Comparison of ENCODE assay signal across 8 cellular contexts in the genomic region with DNA sequence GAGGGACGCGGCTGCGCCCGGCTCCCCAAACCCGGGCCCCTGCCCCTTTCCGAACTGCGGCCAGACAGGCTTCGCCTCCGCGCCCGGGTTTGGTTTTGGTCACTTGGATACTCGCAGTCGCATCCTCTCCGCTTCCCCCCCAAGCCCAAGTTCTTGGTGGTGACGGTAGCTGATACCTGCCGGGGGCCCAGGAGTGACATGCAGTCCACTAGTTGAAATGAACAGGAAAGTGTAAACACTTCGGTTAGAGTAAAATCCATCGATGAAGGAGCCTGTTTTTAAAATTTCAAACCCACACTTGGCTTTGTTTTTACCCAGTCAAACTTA. TPM values are rescaled to one million over a fixed set of nuclear protein-coding genes. Genes with fewer than 3 reads are reported as not detected.
A peak's percentile ranks its signal among the peaks of the same experiment; 100 is the strongest.
DNase-seq lines count a peak whose midpoint lies in the region; ATAC-seq, FAIRE-seq and TF ChIP-seq lines count a peak whose summit lies in the region.

No MANE protein-coding gene starts in this region.

- H3K27me3 ChIP-seq in GM23338 (ENCODE audit: insufficient read depth) (peaks cover 12% of the 10 kb centered on the region), SJCRH30 (no peaks in the 10 kb centered on the region), pancreas (no peaks in the 10 kb centered on the region)

- H3K4me3 ChIP-seq in GM23338 (peak overlapping the region; percentile 81), SJCRH30 (peak overlapping the region; percentile 90), fibroblast of the aortic adventitia (ENCODE audit: low read depth, low read length) (peak overlapping the region; percentile 91), pancreas (peak overlapping the region; percentile 73 to 98 (median 82))

- H3K9me2 ChIP-seq in GM23338 (ENCODE audit: insufficient read depth), result no peaks in the 10 kb centered on the region

- 0 to 1% methylated on average over 18 of the region's 18 CpGs for WGBS in pancreas, 2 donors

- no peaks in the 10 kb centered on the region for H4K20me1 ChIP-seq in GM23338 (replicated peaks; ENCODE audit: insufficient read depth)

- no peak for TF ChIP-seq POLR2A in GM12892 (IDR thresholded peaks at IDR 0.05; ENCODE audit: low read depth, low read length)

- peak overlapping the region; percentile 95 for H2AFZ ChIP-seq in GM23338

- H3F3A ChIP-seq in GM23338 (replicated peaks; ENCODE audit: low read depth), result no peaks in the 10 kb centered on the region

- H3K79me2 ChIP-seq in GM23338 (replicated peaks; ENCODE audit: insufficient read depth), result peaks cover 47% of the 10 kb centered on the region

- H3K27ac ChIP-seq in GM23338 (ENCODE audit: low read depth) (no peak overlapping the region), SJCRH30 (peak overlapping the region; percentile 98), pancreas (peak overlapping the region in 3 of 4 donors; percentile 19 to 60 (median 54))

- H3K9me3 Mint-ChIP-seq in GM23338, result no peaks in the 10 kb centered on the region

- H3K4me1 ChIP-seq in GM23338 (ENCODE audit: insufficient read depth), result 0 out of 2 replicates have a peak, but pooled peaks cover 6% of the 10 kb centered on the region
- H3K4me1 ChIP-seq in SJCRH30, result peaks cover 4% of the 10 kb centered on the region; the same call in 1 of the 2 replicates
- peaks cover 0 to 5% (median 0%) of the 10 kb centered on the region in 3 donors for H3K4me1 ChIP-seq in pancreas

- peak overlapping the region; percentile 90 for H3K4me2 ChIP-seq in GM23338

- no peak for TF ChIP-seq CTCF in GM23338 (conservative IDR thresholded peaks at IDR 0.05; ENCODE audit: low read depth in 2 of 2)
- no peak for TF ChIP-seq CTCF in fibroblast of the aortic adventitia (IDR thresholded peaks at IDR 0.05; ENCODE audit: insufficient read depth, low read length)
- TF ChIP-seq CTCF in pancreas (IDR thresholded peaks at IDR 0.05), result no peak

- 0 out of 2 replicates have a peak overlapping the region, but pooled peaks have one; percentile 65 for H3K27ac Mint-ChIP-seq in GM23338

- DNase-seq in CD1c-positive myeloid dendritic cell (ENCODE audit: extremely low spot score) (peak; percentile 9), GM23338 (ENCODE audit: low spot score) (peak; percentile 66), SJCRH30 (no peak), fibroblast of the aortic adventitia (ENCODE audit: low read depth) (no peak), pancreas (no peak), GM12892 (ENCODE audit: insufficient read length) (no peak), NCI-H2171 treated with DMSO at 0.1 percent for 48 hours (lab: John Stamatoyannopoulos, UW) (no peak)

- H3K36me3 Mint-ChIP-seq in GM23338 (ENCODE audit: low read depth), result peaks cover 8% of the 10 kb centered on the region

- no peak for ATAC-seq in GM23338
- no peak for ATAC-seq in pancreas
- no peak for ATAC-seq in HG03039 (IDR thresholded peaks at IDR 0.05; ENCODE audit: unreplicated experiment)

- intact Hi-C loops in pancreas (cut with DNase I), result no loop called here

- H3K4me3 Mint-ChIP-seq in GM23338, result peak overlapping the region; percentile 88

- FAIRE-seq in pancreas (lab: Jason Lieb, UNC) (no peak), GM12892 (lab: Jason Lieb, UNC) (no peak)

- H3K4me1 Mint-ChIP-seq in GM23338, result peaks cover 11% of the 10 kb centered on the region; the same call in 2 of the 3 replicates

- H3K36me3 ChIP-seq in GM23338 (ENCODE audit: insufficient read depth) (no peaks in the 10 kb centered on the region), SJCRH30 (no peaks in the 10 kb centered on the region; the same call in 1 of the 2 replicates), pancreas (no peaks in the 10 kb centered on the region)

- H3K9me3 ChIP-seq in SJCRH30 (replicated peaks) (no peaks in the 10 kb centered on the region), pancreas (no peaks in the 10 kb centered on the region)

- H3K27me3 Mint-ChIP-seq in GM23338 (ENCODE audit: insufficient read depth, low read depth, poor library complexity), result peaks cover 20% of the 10 kb centered on the region

TF ChIP-seq in GM23338, 12 proteins besides CTCF, POLR2A, EP300 and RAD21 (continues in another document):
- TF ChIP-seq, protein P1, sequence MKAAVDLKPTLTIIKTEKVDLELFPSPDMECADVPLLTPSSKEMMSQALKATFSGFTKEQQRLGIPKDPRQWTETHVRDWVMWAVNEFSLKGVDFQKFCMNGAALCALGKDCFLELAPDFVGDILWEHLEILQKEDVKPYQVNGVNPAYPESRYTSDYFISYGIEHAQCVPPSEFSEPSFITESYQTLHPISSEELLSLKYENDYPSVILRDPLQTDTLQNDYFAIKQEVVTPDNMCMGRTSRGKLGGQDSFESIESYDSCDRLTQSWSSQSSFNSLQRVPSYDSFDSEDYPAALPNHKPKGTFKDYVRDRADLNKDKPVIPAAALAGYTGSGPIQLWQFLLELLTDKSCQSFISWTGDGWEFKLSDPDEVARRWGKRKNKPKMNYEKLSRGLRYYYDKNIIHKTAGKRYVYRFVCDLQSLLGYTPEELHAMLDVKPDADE (IDR thresholded peaks at IDR 0.05), result no peak
- no peak for TF ChIP-seq NANOG (IDR thresholded peaks at IDR 0.05; ENCODE audit: borderline replicate concordance)
- no peak for TF ChIP-seq POLR2AphosphoS5 (IDR thresholded peaks at IDR 0.05; ENCODE audit: low read depth)
- no peak for TF ChIP-seq EZH2 (IDR thresholded peaks at IDR 0.05; ENCODE audit: low read depth, unreplicated experiment)
- no peak for TF ChIP-seq JUNB (IDR thresholded peaks at IDR 0.05; ENCODE audit: unreplicated experiment)
- no peak for TF ChIP-seq ZNF114 (CRISPR knock-in tag; IDR thresholded peaks at IDR 0.05)
- no peak for TF ChIP-seq EZH2phosphoT487 (IDR thresholded peaks at IDR 0.05; ENCODE audit: unreplicated experiment)
- TF ChIP-seq, protein P2, sequence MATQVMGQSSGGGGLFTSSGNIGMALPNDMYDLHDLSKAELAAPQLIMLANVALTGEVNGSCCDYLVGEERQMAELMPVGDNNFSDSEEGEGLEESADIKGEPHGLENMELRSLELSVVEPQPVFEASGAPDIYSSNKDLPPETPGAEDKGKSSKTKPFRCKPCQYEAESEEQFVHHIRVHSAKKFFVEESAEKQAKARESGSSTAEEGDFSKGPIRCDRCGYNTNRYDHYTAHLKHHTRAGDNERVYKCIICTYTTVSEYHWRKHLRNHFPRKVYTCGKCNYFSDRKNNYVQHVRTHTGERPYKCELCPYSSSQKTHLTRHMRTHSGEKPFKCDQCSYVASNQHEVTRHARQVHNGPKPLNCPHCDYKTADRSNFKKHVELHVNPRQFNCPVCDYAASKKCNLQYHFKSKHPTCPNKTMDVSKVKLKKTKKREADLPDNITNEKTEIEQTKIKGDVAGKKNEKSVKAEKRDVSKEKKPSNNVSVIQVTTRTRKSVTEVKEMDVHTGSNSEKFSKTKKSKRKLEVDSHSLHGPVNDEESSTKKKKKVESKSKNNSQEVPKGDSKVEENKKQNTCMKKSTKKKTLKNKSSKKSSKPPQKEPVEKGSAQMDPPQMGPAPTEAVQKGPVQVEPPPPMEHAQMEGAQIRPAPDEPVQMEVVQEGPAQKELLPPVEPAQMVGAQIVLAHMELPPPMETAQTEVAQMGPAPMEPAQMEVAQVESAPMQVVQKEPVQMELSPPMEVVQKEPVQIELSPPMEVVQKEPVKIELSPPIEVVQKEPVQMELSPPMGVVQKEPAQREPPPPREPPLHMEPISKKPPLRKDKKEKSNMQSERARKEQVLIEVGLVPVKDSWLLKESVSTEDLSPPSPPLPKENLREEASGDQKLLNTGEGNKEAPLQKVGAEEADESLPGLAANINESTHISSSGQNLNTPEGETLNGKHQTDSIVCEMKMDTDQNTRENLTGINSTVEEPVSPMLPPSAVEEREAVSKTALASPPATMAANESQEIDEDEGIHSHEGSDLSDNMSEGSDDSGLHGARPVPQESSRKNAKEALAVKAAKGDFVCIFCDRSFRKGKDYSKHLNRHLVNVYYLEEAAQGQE (IDR thresholded peaks at IDR 0.05; ENCODE audit: unreplicated experiment), result no peak
- no peak for TF ChIP-seq ZNF331 (CRISPR knock-in tag; IDR thresholded peaks at IDR 0.05; ENCODE audit: low read depth)

RNA-seq across cellular contexts. Expression of a gene that starts 0.7 kb away (rescaled TPM):
- total RNA-seq in GM23338 (2014; rRNA removed; shearing (Covaris generic)), result 12.1 and 17.7 TPM in 2 replicates
- polyA plus RNA-seq in GM23338 (2016; fragmentation: Nextera tagmentation; extraction: Ambion mirVana) (18.0 and 21.8 TPM in 2 replicates), pancreas (1 to 10 TPM; 1.2 to 2.1 TPM)
- 14.4 and 17.3 TPM in 2 replicates for total RNA-seq in SJCRH30 (2014; rRNA removed; shearing (Covaris generic))
- total RNA-seq in fibroblast of the aortic adventitia (ENCODE audit: low replicate concordance) (25.8 and 27.2 TPM in 2 replicates), pancreas (1 to 10 TPM; 1.8 to 3.1 (median 2.3) TPM)
- 4.9 TPM for polyA plus RNA-seq in GM12892 (2012; ENCODE audit: missing spikeins)

Comparison
In these comparisons a context has a peak if more than half of its experiments do, and no peak if none do; other contexts are left out.
1. DNase-seq: peak in CD1c-positive myeloid dendritic cell (single experiment) and GM23338 (single experiment); none in SJCRH30 (0 of 2), fibroblast of the aortic adventitia (single experiment), pancreas (0 of 6), GM12892 (single experiment) and NCI-H2171 treated with DMSO at 0.1 percent for 48 hours (single experiment).
2. Peak in every context shown above with its lines, with median percentiles within 50 percentile points of each other: H3K4me3 ChIP-seq.